9 cellular contexts compared by ENCODE assay signal in genomic region chr2:64455545-64455944, GRCh38. TPM values are rescaled to one million over a fixed set of nuclear protein-coding genes. Genes with fewer than 3 reads are reported as not detected.
A peak's percentile ranks its signal among the peaks of the same experiment; 100 is the strongest.
DNase-seq lines count a peak whose midpoint lies in the region; ATAC-seq and TF ChIP-seq lines count a peak whose summit lies in the region.
"Had no signal": no experiment of that assay in that cellular context is flagged by ENCODE, and none has a peak within 500 bp of the region (broad histone marks: within the 10 kb centered on the region; RNA-seq: fewer than 3 reads in every experiment).

No MANE protein-coding gene starts in this region.

- no peaks in the 10 kb centered on the region for H3K36me3 ChIP-seq in CD4-positive, CD25-positive, alpha-beta regulatory T cell (ENCODE audit: control insufficient read depth, insufficient read depth, low read length)
- peaks cover 45% of the 10 kb centered on the region for H3K36me3 ChIP-seq in HUES64 (ENCODE audit: insufficient read depth, low read length)

- no peak for ATAC-seq in CD4-positive, CD25-positive, alpha-beta regulatory T cell (ENCODE audit: low read depth in 2 of 2)
- ATAC-seq in central memory CD8-positive, alpha-beta T cell (replicated peaks; ENCODE audit: extremely low read depth, poor library complexity, severe bottlenecking) = no peak
- ATAC-seq in natural killer cell = no peak
- ATAC-seq in activated CD4-positive, CD25-positive, alpha-beta regulatory T cell treated with anti-CD3 and anti-CD28 coated beads, Interleukin-2, amount 50 U/mL, for 24 hours = no peak

- no peaks in the 10 kb centered on the region for H3K9me3 Mint-ChIP-seq in CD4-positive, CD25-positive, alpha-beta regulatory T cell
- H3K9me3 Mint-ChIP-seq in central memory CD8-positive, alpha-beta T cell = no peaks in the 10 kb centered on the region
- no peaks in the 10 kb centered on the region for H3K9me3 Mint-ChIP-seq in natural killer cell

- H3K27ac Mint-ChIP-seq in CD4-positive, CD25-positive, alpha-beta regulatory T cell = no peak overlapping the region
- H3K27ac Mint-ChIP-seq in central memory CD8-positive, alpha-beta T cell (ENCODE audit: low read depth) = no peak overlapping the region
- H3K27ac Mint-ChIP-seq in natural killer cell = no peak overlapping the region

- peaks cover 32% of the 10 kb centered on the region for H3K27me3 Mint-ChIP-seq in CD4-positive, CD25-positive, alpha-beta regulatory T cell
- H3K27me3 Mint-ChIP-seq in central memory CD8-positive, alpha-beta T cell = peaks cover 19% of the 10 kb centered on the region
- peaks cover 19 to 29% of the 10 kb centered on the region in 2 donors for H3K27me3 Mint-ChIP-seq in natural killer cell (ENCODE audit: low read depth in 2 of 2)

- DNase-seq in CD4-positive, CD25-positive, alpha-beta regulatory T cell = no peak
- DNase-seq in central memory CD8-positive, alpha-beta T cell (ENCODE audit: low spot score in 2 of 2) = no peak
- no peak for DNase-seq in natural killer cell
- DNase-seq in central memory CD4-positive, alpha-beta T cell = no peak
- DNase-seq in MV-4-11 (lab: John Stamatoyannopoulos, UW) = no peak
- DNase-seq in NCI-H187 treated with DMSO at 0.1 percent for 48 hours (lab: John Stamatoyannopoulos, UW) = no peak

- H3K4me1 Mint-ChIP-seq in CD4-positive, CD25-positive, alpha-beta regulatory T cell = peaks cover 0 to 11% (median 6%) of the 10 kb centered on the region in 4 donors
- no peaks in the 10 kb centered on the region for H3K4me1 Mint-ChIP-seq in central memory CD8-positive, alpha-beta T cell
- H3K4me1 Mint-ChIP-seq in natural killer cell = no peaks in the 10 kb centered on the region

- no peak overlapping the region for H3K9ac ChIP-seq in HUES64 (ENCODE audit: low read depth, low read length)

- intact Hi-C loops in natural killer cell (cut with micrococcal nuclease) = no loop called here

- H3K36me3 Mint-ChIP-seq in CD4-positive, CD25-positive, alpha-beta regulatory T cell = no peaks in the 10 kb centered on the region
- no peaks in the 10 kb centered on the region for H3K36me3 Mint-ChIP-seq in central memory CD8-positive, alpha-beta T cell (ENCODE audit: insufficient read depth)
- H3K36me3 Mint-ChIP-seq in natural killer cell = no peaks in the 10 kb centered on the region

- peak overlapping the region; percentile 83 to 87 (median 85) for H3K4me3 Mint-ChIP-seq in CD4-positive, CD25-positive, alpha-beta regulatory T cell
- peak overlapping the region; percentile 70 for H3K4me3 Mint-ChIP-seq in central memory CD8-positive, alpha-beta T cell
- H3K4me3 Mint-ChIP-seq in natural killer cell = peak overlapping the region; percentile 77

- H3K27ac ChIP-seq in CD4-positive, CD25-positive, alpha-beta regulatory T cell (ENCODE audit: insufficient read depth, low read length, poor library complexity, severe bottlenecking) = no peak overlapping the region
- no peak overlapping the region for H3K27ac ChIP-seq in HUES64 (ENCODE audit: low read depth, low read length)
- H3K27ac ChIP-seq: HL-60 had no signal

- peaks cover 18% of the 10 kb centered on the region for H3K27me3 ChIP-seq in CD4-positive, CD25-positive, alpha-beta regulatory T cell (ENCODE audit: control insufficient read depth, insufficient read depth, low read length)
- H3K27me3 ChIP-seq in HUES64 (ENCODE audit: insufficient read depth, low read length) = no peaks in the 10 kb centered on the region

- TF ChIP-seq CTCF in natural killer cell (IDR thresholded peaks at IDR 0.05) = no peak

- H3K4me1 ChIP-seq in CD4-positive, CD25-positive, alpha-beta regulatory T cell (ENCODE audit: control insufficient read depth, insufficient read depth, low read length, poor library complexity, severe bottlenecking) = peaks cover 6% of the 10 kb centered on the region
- peaks cover 20% of the 10 kb centered on the region for H3K4me1 ChIP-seq in HUES64 (ENCODE audit: insufficient read depth, low read length)

- WGBS in HUES64 = 85% methylated on average over 2 of the region's 2 CpGs

- H3K9me3 ChIP-seq in CD4-positive, CD25-positive, alpha-beta regulatory T cell (ENCODE audit: control insufficient read depth in 2 of 2, low read length in 2 of 2) = no peaks in the 10 kb centered on the region
- no peaks in the 10 kb centered on the region for H3K9me3 ChIP-seq in HUES64 (ENCODE audit: insufficient read depth, low read depth, low read length)

- H3K4me3 ChIP-seq in CD4-positive, CD25-positive, alpha-beta regulatory T cell (ENCODE audit: low read depth, low read length) = no peak overlapping the region
- H3K4me3 ChIP-seq in HUES64 (ENCODE audit: low read length) = peak overlapping the region; percentile 77

RNA-seq across cellular contexts. Expression of gene LGALSL, which starts 1.6 kb away (rescaled TPM):
- 5.4 TPM for total RNA-seq in CD4-positive, CD25-positive, alpha-beta regulatory T cell
- polyA plus RNA-seq in CD4-positive, CD25-positive, alpha-beta regulatory T cell = under 1 TPM in 2 of 4 donors, not detected in 2; 0.11 to 0.28 TPM
- 16.2 TPM for polyA plus RNA-seq in HUES64 (2013, experiment 1 of 2)
- 18.7 TPM for polyA plus RNA-seq in HUES64 (2013, experiment 2 of 2)
- 1 to 10 TPM; 1.3 to 8.6 (median 2.0) TPM for total RNA-seq in natural killer cell
